In the genomic region with DNA sequence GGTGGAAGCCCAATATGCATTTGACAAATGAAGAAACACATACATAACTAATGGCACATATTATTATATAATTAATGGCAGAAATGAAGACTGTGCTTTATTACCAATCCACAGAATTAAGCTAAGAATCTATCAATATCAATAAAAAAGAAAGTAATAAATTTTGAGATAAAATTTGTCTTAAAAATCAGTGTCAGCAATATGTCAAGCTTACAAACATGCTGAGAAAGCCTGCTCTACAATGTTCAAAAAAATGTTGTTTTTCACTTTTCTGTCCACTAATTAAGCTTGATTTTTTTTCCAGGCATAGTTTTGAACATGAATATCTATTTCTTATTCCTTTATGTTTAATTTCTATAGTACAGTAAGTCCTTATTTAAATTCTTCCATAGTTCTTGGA, we compare ENCODE assay signal across 1 cellular context.
TF ChIP-seq lines count a peak whose summit lies in the region.

No MANE protein-coding gene starts in this region.

TF ChIP-seq in A549, 52 proteins besides CTCF, POLR2A, EP300 and RAD21 (continued from another document):
- TF ChIP-seq, protein P1, sequence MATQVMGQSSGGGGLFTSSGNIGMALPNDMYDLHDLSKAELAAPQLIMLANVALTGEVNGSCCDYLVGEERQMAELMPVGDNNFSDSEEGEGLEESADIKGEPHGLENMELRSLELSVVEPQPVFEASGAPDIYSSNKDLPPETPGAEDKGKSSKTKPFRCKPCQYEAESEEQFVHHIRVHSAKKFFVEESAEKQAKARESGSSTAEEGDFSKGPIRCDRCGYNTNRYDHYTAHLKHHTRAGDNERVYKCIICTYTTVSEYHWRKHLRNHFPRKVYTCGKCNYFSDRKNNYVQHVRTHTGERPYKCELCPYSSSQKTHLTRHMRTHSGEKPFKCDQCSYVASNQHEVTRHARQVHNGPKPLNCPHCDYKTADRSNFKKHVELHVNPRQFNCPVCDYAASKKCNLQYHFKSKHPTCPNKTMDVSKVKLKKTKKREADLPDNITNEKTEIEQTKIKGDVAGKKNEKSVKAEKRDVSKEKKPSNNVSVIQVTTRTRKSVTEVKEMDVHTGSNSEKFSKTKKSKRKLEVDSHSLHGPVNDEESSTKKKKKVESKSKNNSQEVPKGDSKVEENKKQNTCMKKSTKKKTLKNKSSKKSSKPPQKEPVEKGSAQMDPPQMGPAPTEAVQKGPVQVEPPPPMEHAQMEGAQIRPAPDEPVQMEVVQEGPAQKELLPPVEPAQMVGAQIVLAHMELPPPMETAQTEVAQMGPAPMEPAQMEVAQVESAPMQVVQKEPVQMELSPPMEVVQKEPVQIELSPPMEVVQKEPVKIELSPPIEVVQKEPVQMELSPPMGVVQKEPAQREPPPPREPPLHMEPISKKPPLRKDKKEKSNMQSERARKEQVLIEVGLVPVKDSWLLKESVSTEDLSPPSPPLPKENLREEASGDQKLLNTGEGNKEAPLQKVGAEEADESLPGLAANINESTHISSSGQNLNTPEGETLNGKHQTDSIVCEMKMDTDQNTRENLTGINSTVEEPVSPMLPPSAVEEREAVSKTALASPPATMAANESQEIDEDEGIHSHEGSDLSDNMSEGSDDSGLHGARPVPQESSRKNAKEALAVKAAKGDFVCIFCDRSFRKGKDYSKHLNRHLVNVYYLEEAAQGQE (IDR thresholded peaks at IDR 0.05), result no peak
- TF ChIP-seq FOSB (CRISPR knock-in tag; IDR thresholded peaks at IDR 0.05), result no peak
